18 cellular contexts compared by ENCODE assay signal in the genomic region with DNA sequence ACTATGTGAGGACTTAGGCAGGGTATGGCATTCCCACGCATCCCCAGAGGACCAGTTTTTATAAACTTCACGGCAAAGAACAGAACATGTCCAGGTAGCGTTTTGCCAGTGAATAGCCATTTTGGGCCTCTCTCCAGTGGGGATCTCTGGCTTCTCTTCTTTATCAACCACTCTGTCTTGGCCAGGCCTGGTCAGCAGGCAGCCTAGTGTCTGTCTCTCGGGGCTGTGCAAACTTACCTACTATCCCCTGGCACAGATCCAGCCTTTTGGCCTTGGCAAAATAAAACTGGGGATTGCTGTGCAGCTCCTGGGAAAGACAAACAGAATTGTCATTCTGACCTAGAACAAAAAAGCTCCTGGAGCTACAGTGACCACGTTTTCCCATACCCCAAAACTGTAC. TPM values are rescaled to one million over a fixed set of nuclear protein-coding genes. Genes with fewer than 3 reads are reported as not detected.
A peak's percentile ranks its signal among the peaks of the same experiment; 100 is the strongest.
DNase-seq lines count a peak whose midpoint lies in the region; ATAC-seq and TF ChIP-seq lines count a peak whose summit lies in the region.
"Had no signal": no experiment of that assay in that cellular context is flagged by ENCODE, and none has a peak within 500 bp of the region (broad histone marks: within the 10 kb centered on the region; RNA-seq: fewer than 3 reads in every experiment).

No MANE protein-coding gene starts in this region.

- H3K9me3 ChIP-seq in right cardiac atrium (ENCODE audit: control insufficient read depth, low read length) = no peaks in the 10 kb centered on the region
- H3K9me3 ChIP-seq: A549, BLaER1 had no signal

- H3K27me3 ChIP-seq in right cardiac atrium (ENCODE audit: control insufficient read depth, insufficient read depth) (no peaks in the 10 kb centered on the region), GM23338 (ENCODE audit: insufficient read depth) (no peaks in the 10 kb centered on the region)
- H3K27me3 ChIP-seq: BLaER1 had no signal

- no peaks in the 10 kb centered on the region for H4K20me1 ChIP-seq in GM23338 (replicated peaks; ENCODE audit: insufficient read depth)
- H4K20me1 ChIP-seq: BLaER1 had no signal

- H3K27ac ChIP-seq in right cardiac atrium (ENCODE audit: low read length) = no peak overlapping the region
- peak overlapping the region; percentile 18; the same call in 1 of the 2 replicates for H3K27ac ChIP-seq in VCaP
- no peak overlapping the region for H3K27ac ChIP-seq in GM23338 (ENCODE audit: low read depth)
- H3K27ac ChIP-seq: 22Rv1, A549, BLaER1 had no signal

- peaks cover 25% of the 10 kb centered on the region for H3K36me3 Mint-ChIP-seq in stimulated activated memory B cell treated with anti-CD40 and anti-IgM and Interleukin-4, amounts not matched to agents 10 μg/mL and 1 μg/mL and 100 μg/mL, for 72 hours
- no peaks in the 10 kb centered on the region for H3K36me3 Mint-ChIP-seq in GM23338 (ENCODE audit: low read depth)
- H3K36me3 Mint-ChIP-seq: CD14-positive monocyte had no signal

- no peak overlapping the region for H3K4me3 ChIP-seq in right cardiac atrium (ENCODE audit: low read length)
- no peak overlapping the region for H3K4me3 ChIP-seq in GM23338
- H3K4me3 ChIP-seq: A549, BLaER1 had no signal

- no peaks in the 10 kb centered on the region for H3K36me3 ChIP-seq in GM23338 (ENCODE audit: insufficient read depth)

- intact Hi-C loops in Right ventricle myocardium superior (cut with DNase I) (no loop called here), right cardiac atrium (cut with DNase I) (no loop called here)

- H3K4me1 Mint-ChIP-seq in stimulated activated memory B cell treated with anti-CD40 and anti-IgM and Interleukin-4, amounts not matched to agents 10 μg/mL and 1 μg/mL and 100 μg/mL, for 72 hours = peaks cover 3% of the 10 kb centered on the region
- H3K4me1 Mint-ChIP-seq in GM23338 = peaks cover 2% of the 10 kb centered on the region; the same call in 1 of the 3 replicates
- H3K4me1 Mint-ChIP-seq: CD4-positive, alpha-beta memory T cell had no signal

- peaks cover 5% of the 10 kb centered on the region for H3K9me3 Mint-ChIP-seq in stimulated activated memory B cell treated with anti-CD40 and anti-IgM and Interleukin-4, amounts not matched to agents 10 μg/mL and 1 μg/mL and 100 μg/mL, for 72 hours
- no peaks in the 10 kb centered on the region; the same call in 2 of the 3 replicates for H3K9me3 Mint-ChIP-seq in GM23338

- no peaks in the 10 kb centered on the region for H3K79me2 ChIP-seq in GM23338 (replicated peaks; ENCODE audit: insufficient read depth)

- no peak for TF ChIP-seq CTCF in VCaP (conservative IDR thresholded peaks at IDR 0.05)
- no peak for TF ChIP-seq CTCF in GM23338 (conservative IDR thresholded peaks at IDR 0.05; ENCODE audit: low read depth in 2 of 2)

- no peak overlapping the region for H3K4me2 ChIP-seq in GM23338
- H3K4me2 ChIP-seq: A549, BLaER1 had no signal

- H3F3A ChIP-seq in GM23338 (replicated peaks; ENCODE audit: low read depth) = no peaks in the 10 kb centered on the region

- no peak overlapping the region for H3K4me3 Mint-ChIP-seq in stimulated activated memory B cell treated with anti-CD40 and anti-IgM and Interleukin-4, amounts not matched to agents 10 μg/mL and 1 μg/mL and 100 μg/mL, for 72 hours
- H3K4me3 Mint-ChIP-seq in GM23338 = no peak overlapping the region
- H3K4me3 Mint-ChIP-seq: CD14-positive monocyte; CD4-positive, alpha-beta memory T cell had no signal

- peak overlapping the region; percentile 50 for H3K27ac Mint-ChIP-seq in stimulated activated memory B cell treated with anti-CD40 and anti-IgM and Interleukin-4, amounts not matched to agents 10 μg/mL and 1 μg/mL and 100 μg/mL, for 72 hours
- H3K27ac Mint-ChIP-seq in GM23338 = no peak overlapping the region
- H3K27ac Mint-ChIP-seq: CD14-positive monocyte; CD4-positive, alpha-beta memory T cell had no signal

- no peak overlapping the region for H2AFZ ChIP-seq in GM23338

- peak; percentile 9 for DNase-seq in DMS 273 (lab: John Stamatoyannopoulos, UW; ENCODE audit: unreplicated experiment)
- DNase-seq in DMS 273 treated with DMSO at 0.1 percent for 48 hours (lab: John Stamatoyannopoulos, UW) = no peak
- DNase-seq in Right ventricle myocardium superior = no peak
- DNase-seq in right cardiac atrium = no peak
- DNase-seq in GDM1 (lab: John Stamatoyannopoulos, UW) = no peak
- no peak for DNase-seq in GM23338 (ENCODE audit: low spot score)
- DNase-seq: AML-193; Calu3; CD4-positive, alpha-beta memory T cell; GF-D8; HCEC 1CT had no signal

- H3K27me3 Mint-ChIP-seq in stimulated activated memory B cell treated with anti-CD40 and anti-IgM and Interleukin-4, amounts not matched to agents 10 μg/mL and 1 μg/mL and 100 μg/mL, for 72 hours = no peaks in the 10 kb centered on the region
- peaks cover 1% of the 10 kb centered on the region for H3K27me3 Mint-ChIP-seq in GM23338 (ENCODE audit: insufficient read depth, low read depth, poor library complexity)

- ATAC-seq in Right ventricle myocardium superior (ENCODE audit: poor library complexity) (peak; percentile 23), right cardiac atrium (no peak), GM23338 (no peak)
- no peak for ATAC-seq in stimulated activated memory B cell treated with anti-CD40 and anti-IgM and Interleukin-4, amounts not matched to agents 10 μg/mL and 1 μg/mL and 100 μg/mL, for 72 hours
- ATAC-seq: A549 had no signal

- 82% methylated on average over 5 of the region's 5 CpGs for WGBS in right cardiac atrium

- peaks cover 13% of the 10 kb centered on the region; the same call in 1 of the 2 replicates for H3K9me2 ChIP-seq in GM23338 (ENCODE audit: insufficient read depth)

- H3K4me1 ChIP-seq in right cardiac atrium (ENCODE audit: control insufficient read depth, insufficient read depth, low read length) = no peaks in the 10 kb centered on the region
- peaks cover 3% of the 10 kb centered on the region; the same call in 1 of the 2 replicates for H3K4me1 ChIP-seq in GM23338 (ENCODE audit: insufficient read depth)
- H3K4me1 ChIP-seq: A549 had no signal

TF ChIP-seq in GM23338, 12 proteins besides CTCF, POLR2A, EP300 and RAD21 (continues in another document):
- TF ChIP-seq NANOG (IDR thresholded peaks at IDR 0.05; ENCODE audit: borderline replicate concordance) = no peak
- no peak for TF ChIP-seq ZNF114 (CRISPR knock-in tag; IDR thresholded peaks at IDR 0.05)
- TF ChIP-seq STAT1 (IDR thresholded peaks at IDR 0.05; ENCODE audit: unreplicated experiment) = no peak
- no peak for TF ChIP-seq ZNF331 (CRISPR knock-in tag; IDR thresholded peaks at IDR 0.05; ENCODE audit: low read depth)
- TF ChIP-seq, protein P1, sequence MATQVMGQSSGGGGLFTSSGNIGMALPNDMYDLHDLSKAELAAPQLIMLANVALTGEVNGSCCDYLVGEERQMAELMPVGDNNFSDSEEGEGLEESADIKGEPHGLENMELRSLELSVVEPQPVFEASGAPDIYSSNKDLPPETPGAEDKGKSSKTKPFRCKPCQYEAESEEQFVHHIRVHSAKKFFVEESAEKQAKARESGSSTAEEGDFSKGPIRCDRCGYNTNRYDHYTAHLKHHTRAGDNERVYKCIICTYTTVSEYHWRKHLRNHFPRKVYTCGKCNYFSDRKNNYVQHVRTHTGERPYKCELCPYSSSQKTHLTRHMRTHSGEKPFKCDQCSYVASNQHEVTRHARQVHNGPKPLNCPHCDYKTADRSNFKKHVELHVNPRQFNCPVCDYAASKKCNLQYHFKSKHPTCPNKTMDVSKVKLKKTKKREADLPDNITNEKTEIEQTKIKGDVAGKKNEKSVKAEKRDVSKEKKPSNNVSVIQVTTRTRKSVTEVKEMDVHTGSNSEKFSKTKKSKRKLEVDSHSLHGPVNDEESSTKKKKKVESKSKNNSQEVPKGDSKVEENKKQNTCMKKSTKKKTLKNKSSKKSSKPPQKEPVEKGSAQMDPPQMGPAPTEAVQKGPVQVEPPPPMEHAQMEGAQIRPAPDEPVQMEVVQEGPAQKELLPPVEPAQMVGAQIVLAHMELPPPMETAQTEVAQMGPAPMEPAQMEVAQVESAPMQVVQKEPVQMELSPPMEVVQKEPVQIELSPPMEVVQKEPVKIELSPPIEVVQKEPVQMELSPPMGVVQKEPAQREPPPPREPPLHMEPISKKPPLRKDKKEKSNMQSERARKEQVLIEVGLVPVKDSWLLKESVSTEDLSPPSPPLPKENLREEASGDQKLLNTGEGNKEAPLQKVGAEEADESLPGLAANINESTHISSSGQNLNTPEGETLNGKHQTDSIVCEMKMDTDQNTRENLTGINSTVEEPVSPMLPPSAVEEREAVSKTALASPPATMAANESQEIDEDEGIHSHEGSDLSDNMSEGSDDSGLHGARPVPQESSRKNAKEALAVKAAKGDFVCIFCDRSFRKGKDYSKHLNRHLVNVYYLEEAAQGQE (IDR thresholded peaks at IDR 0.05; ENCODE audit: unreplicated experiment) = no peak
- no peak for TF ChIP-seq CREB1 (CRISPR knock-in tag; IDR thresholded peaks at IDR 0.05; ENCODE audit: low read depth)
- no peak for TF ChIP-seq JUNB (IDR thresholded peaks at IDR 0.05; ENCODE audit: unreplicated experiment)
- no peak for TF ChIP-seq POLR2AphosphoS5 (IDR thresholded peaks at IDR 0.05; ENCODE audit: low read depth)
- TF ChIP-seq, protein P2, sequence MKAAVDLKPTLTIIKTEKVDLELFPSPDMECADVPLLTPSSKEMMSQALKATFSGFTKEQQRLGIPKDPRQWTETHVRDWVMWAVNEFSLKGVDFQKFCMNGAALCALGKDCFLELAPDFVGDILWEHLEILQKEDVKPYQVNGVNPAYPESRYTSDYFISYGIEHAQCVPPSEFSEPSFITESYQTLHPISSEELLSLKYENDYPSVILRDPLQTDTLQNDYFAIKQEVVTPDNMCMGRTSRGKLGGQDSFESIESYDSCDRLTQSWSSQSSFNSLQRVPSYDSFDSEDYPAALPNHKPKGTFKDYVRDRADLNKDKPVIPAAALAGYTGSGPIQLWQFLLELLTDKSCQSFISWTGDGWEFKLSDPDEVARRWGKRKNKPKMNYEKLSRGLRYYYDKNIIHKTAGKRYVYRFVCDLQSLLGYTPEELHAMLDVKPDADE (IDR thresholded peaks at IDR 0.05) = no peak

RNA-seq across cellular contexts. Expression of a gene that starts 14.5 kb away (rescaled TPM):
- 0.32 TPM for total RNA-seq in Right ventricle myocardium superior
- total RNA-seq in right cardiac atrium = under 1 TPM; 0.08 to 0.18 (median 0.10) TPM
- polyA plus RNA-seq in right cardiac atrium = 0.07 TPM
- total RNA-seq in GM23338 (2014; rRNA removed; shearing (Covaris generic)) = 0.54 TPM in 1 of 2 replicates, not detected in the other
- 0.15 TPM in 1 of 2 replicates, not detected in the other for polyA plus RNA-seq in GM23338 (2016; fragmentation: Nextera tagmentation; extraction: Ambion mirVana)
- total RNA-seq: HT-29 had no signal
- polyA plus RNA-seq: CD14-positive monocyte had no signal

RNA-seq across cellular contexts. Expression of a gene that starts 31.1 kb away (rescaled TPM):
- total RNA-seq in Right ventricle myocardium superior (23.0 TPM), right cardiac atrium (10 to 100 TPM in 3 of 4 donors, 1 to 10 TPM in 1; 9.5 to 13.3 (median 10.9) TPM)
- polyA plus RNA-seq in right cardiac atrium (7.4 TPM), GM23338 (2016; fragmentation: Nextera tagmentation; extraction: Ambion mirVana) (2.8 and 3.3 TPM in 2 replicates)
- 11.9 and 12.6 TPM in 2 replicates for total RNA-seq in GM23338 (2014; rRNA removed; shearing (Covaris generic))
- total RNA-seq: HT-29 had no signal
